ENCODE assay signal across 9 cellular contexts in genomic region chr11:19345519-19345847, GRCh38.
DNase-seq lines count a peak whose midpoint lies in the region; ATAC-seq and TF ChIP-seq lines count a peak whose summit lies in the region.
"Had no signal": no experiment of that assay in that cellular context is flagged by ENCODE, and none has a peak within 500 bp of the region (broad histone marks: within the 10 kb centered on the region; RNA-seq: fewer than 3 reads in every experiment).

No MANE protein-coding gene starts in this region.

- H3K4me1 Mint-ChIP-seq in nephron = peaks cover 29% of the 10 kb centered on the region

- H3K27ac ChIP-seq in duodenal mucosa (ENCODE audit: low read depth, low read length) = no peak overlapping the region
- H3K27ac ChIP-seq: C4-2B had no signal

- H3K4me3 Mint-ChIP-seq in nephron = peak overlapping the region; percentile 76 to 82 (median 79)

- H3K27ac Mint-ChIP-seq in nephron = no peak overlapping the region

- H3K36me3 Mint-ChIP-seq in nephron (ENCODE audit: low read depth) = no peaks in the 10 kb centered on the region

- H3K9me3 ChIP-seq in duodenal mucosa (ENCODE audit: control insufficient read depth in 1 of 2, low read length in 2 of 2) = no peaks in the 10 kb centered on the region

- no peak for TF ChIP-seq CTCF in nephron (IDR thresholded peaks at IDR 0.05; ENCODE audit: unreplicated experiment in 3 of 3)

- H3K36me3 ChIP-seq in duodenal mucosa (ENCODE audit: control insufficient read depth in 1 of 2, insufficient read depth in 2 of 2, low read length in 2 of 2) = no peaks in the 10 kb centered on the region

- H3K27me3 ChIP-seq in duodenal mucosa (ENCODE audit: control insufficient read depth in 1 of 2, insufficient read depth in 2 of 2, low read length in 2 of 2) = peaks cover 57 to 67% of the 10 kb centered on the region in 2 donors

- no peak overlapping the region for H3K9ac ChIP-seq in duodenal mucosa (ENCODE audit: low read depth in 1 of 2, low read length in 2 of 2)

- H3K4me3 ChIP-seq in duodenal mucosa (ENCODE audit: low read depth in 1 of 2, low read length in 2 of 2) = peak overlapping the region; percentile 45 to 60

- H3K27me3 Mint-ChIP-seq in nephron (ENCODE audit: low read depth) = peaks cover 100% of the 10 kb centered on the region

- no peaks in the 10 kb centered on the region for H3K9me3 Mint-ChIP-seq in nephron

- DNase-seq in NCI-H1436 (lab: John Stamatoyannopoulos, UW) (peak; percentile 17), NCI-H1436 treated with DMSO at 0.1 percent for 48 hours (lab: John Stamatoyannopoulos, UW) (no peak), HT-29 (ENCODE audit: low spot score) (no peak)
- DNase-seq in stimulated activated CD4-positive, alpha-beta T cell treated with anti-CD3 and anti-CD28 coated beads, Interleukin-4, amount 100 ng/mL, for 4 hours = no peak

- H3K4me1 ChIP-seq in duodenal mucosa (ENCODE audit: control insufficient read depth in 1 of 2, insufficient read depth in 2 of 2, low read length in 2 of 2) = peaks cover 0 to 13% of the 10 kb centered on the region in 2 donors

- ATAC-seq in HG03354 (IDR thresholded peaks at IDR 0.05; ENCODE audit: poor library complexity, severe bottlenecking, unreplicated experiment) (peak; percentile 6), GM18873 (IDR thresholded peaks at IDR 0.05; ENCODE audit: low FRiP score, unreplicated experiment) (no peak)
